ENCODE assay signal across 14 cellular contexts in genomic region chr3:111763968-111764367, GRCh38.
DNase-seq lines count a peak whose midpoint lies in the region; ATAC-seq and TF ChIP-seq lines count a peak whose summit lies in the region.
"Had no signal": no experiment of that assay in that cellular context is flagged by ENCODE, and none has a peak within 500 bp of the region (broad histone marks: within the 10 kb centered on the region; RNA-seq: fewer than 3 reads in every experiment).

No MANE protein-coding gene starts in this region.

- TF ChIP-seq CTCF in AG10803 (conservative IDR thresholded peaks at IDR 0.05; ENCODE audit: low read length) (no peak), astrocyte of the spinal cord (IDR thresholded peaks at IDR 0.05; ENCODE audit: low read depth, low read length) (no peak), gastrocnemius medialis (IDR thresholded peaks at IDR 0.05 in 4 of 5, conservative IDR thresholded peaks at IDR 0.05 in 1 of 5) (no peak)

- in situ Hi-C loops in astrocyte of the spinal cord (cut with HindIII; ENCODE audit: low sequenced_read_pairs) (no loop called here), gastrocnemius medialis (cut with MboI; ENCODE audit: low sequenced_read_pairs in 4 of 4) (no loop called here)

- intact Hi-C loops in gastrocnemius medialis (cut with DNase I; ENCODE audit: low total_unique reads): no loop called here

- H3K9me3 Mint-ChIP-seq in stimulated activated effector memory CD8-positive, alpha-beta T cell treated with anti-CD3 and anti-CD28 coated beads, Interleukin-12 subunit alpha, Interleukin-12 subunit beta, amount 100 ng/mL, for 72 hours: no peaks in the 10 kb centered on the region

- DNase-seq in AG10803 (ENCODE audit: low read depth): peak; percentile 83
- DNase-seq in astrocyte of the spinal cord (ENCODE audit: low read depth, low spot score): peak; percentile 59
- DNase-seq in iris pigment epithelial cell (ENCODE audit: low read depth): peak; percentile 84
- DNase-seq in gastrocnemius medialis: no peak
- no peak for DNase-seq in COLO668 (lab: John Stamatoyannopoulos, UW; ENCODE audit: unreplicated experiment)
- no peak for DNase-seq in NCI-H1417 treated with DMSO at 0.1 percent for 48 hours (lab: John Stamatoyannopoulos, UW)
- no peak for DNase-seq in stimulated activated effector memory CD8-positive, alpha-beta T cell treated with anti-CD3 and anti-CD28 coated beads, Interleukin-12 subunit alpha, Interleukin-12 subunit beta, amount 100 ng/mL, for 72 hours (ENCODE audit: low spot score in 2 of 2)
- DNase-seq: activated T-cell treated with anti-CD3 and anti-CD28 coated beads, Interleukin-2, amount 50 U/mL, for 1 hour; cortex of kidney; NCI-H1694 had no signal

- no peaks in the 10 kb centered on the region for H3K27me3 ChIP-seq in gastrocnemius medialis
- H3K27me3 ChIP-seq: BLaER1 treated with 17β-estradiol and CSF1 and Interleukin-3, amounts not matched to agents 10 nM and 100 nM had no signal

- peak overlapping the region; percentile 6 to 67 (median 55) for H3K27ac ChIP-seq in gastrocnemius medialis
- H3K27ac ChIP-seq: PC-9 had no signal

- TF ChIP-seq POLR2A in gastrocnemius medialis (IDR thresholded peaks at IDR 0.05): no peak

- H3K4me1 ChIP-seq in gastrocnemius medialis: peaks cover 0 to 7% of the 10 kb centered on the region in 2 donors

- ATAC-seq in gastrocnemius medialis (no peak), GM21423 (IDR thresholded peaks at IDR 0.05; ENCODE audit: unreplicated experiment) (no peak)
- ATAC-seq in stimulated activated effector memory CD8-positive, alpha-beta T cell treated with anti-CD3 and anti-CD28 coated beads, Interleukin-12 subunit alpha, Interleukin-12 subunit beta, amount 100 ng/mL, for 72 hours: no peak

- no peaks in the 10 kb centered on the region for H3K9me3 ChIP-seq in gastrocnemius medialis
- H3K9me3 ChIP-seq: BLaER1 treated with 17β-estradiol and CSF1 and Interleukin-3, amounts not matched to agents 10 nM and 100 nM; prostate gland had no signal

- H3K36me3 ChIP-seq in gastrocnemius medialis: no peaks in the 10 kb centered on the region
- H3K36me3 ChIP-seq: BLaER1 treated with 17β-estradiol and CSF1 and Interleukin-3, amounts not matched to agents 10 nM and 100 nM; prostate gland had no signal

- no peak overlapping the region for H3K4me3 Mint-ChIP-seq in stimulated activated effector memory CD8-positive, alpha-beta T cell treated with anti-CD3 and anti-CD28 coated beads, Interleukin-12 subunit alpha, Interleukin-12 subunit beta, amount 100 ng/mL, for 72 hours

- H3K4me3 ChIP-seq in AG10803 (ENCODE audit: low read length) (no peak overlapping the region), astrocyte of the spinal cord (ENCODE audit: low read depth, low read length) (no peak overlapping the region), gastrocnemius medialis (no peak overlapping the region)
- H3K4me3 ChIP-seq: BLaER1 treated with 17β-estradiol and CSF1 and Interleukin-3, amounts not matched to agents 10 nM and 100 nM; PC-9; prostate gland had no signal

- no peaks in the 10 kb centered on the region for H3K36me3 Mint-ChIP-seq in stimulated activated effector memory CD8-positive, alpha-beta T cell treated with anti-CD3 and anti-CD28 coated beads, Interleukin-12 subunit alpha, Interleukin-12 subunit beta, amount 100 ng/mL, for 72 hours

- no peaks in the 10 kb centered on the region for H3K4me1 Mint-ChIP-seq in stimulated activated effector memory CD8-positive, alpha-beta T cell treated with anti-CD3 and anti-CD28 coated beads, Interleukin-12 subunit alpha, Interleukin-12 subunit beta, amount 100 ng/mL, for 72 hours

- no peak overlapping the region for H3K27ac Mint-ChIP-seq in stimulated activated effector memory CD8-positive, alpha-beta T cell treated with anti-CD3 and anti-CD28 coated beads, Interleukin-12 subunit alpha, Interleukin-12 subunit beta, amount 100 ng/mL, for 72 hours

Comparison
In these comparisons a context has a peak if more than half of its experiments do, and no peak if none do; other contexts are left out.
1. DNase-seq: peak in AG10803 (single experiment), astrocyte of the spinal cord (single experiment) and iris pigment epithelial cell (single experiment); none in gastrocnemius medialis (0 of 2), COLO668 (single experiment), NCI-H1417 treated with DMSO at 0.1 percent for 48 hours (single experiment) and stimulated activated effector memory CD8-positive, alpha-beta T cell treated with anti-CD3 and anti-CD28 coated beads, Interleukin-12 subunit alpha, Interleukin-12 subunit beta, amount 100 ng/mL, for 72 hours (0 of 2).